10 cellular contexts compared by ENCODE assay signal in genomic region chr2:221465776-221466175, GRCh38.
A peak's percentile ranks its signal among the peaks of the same experiment; 100 is the strongest.
DNase-seq lines count a peak whose midpoint lies in the region; ATAC-seq lines count a peak whose summit lies in the region.
"Had no signal": no experiment of that assay in that cellular context is flagged by ENCODE, and none has a peak within 500 bp of the region (broad histone marks: within the 10 kb centered on the region; RNA-seq: fewer than 3 reads in every experiment).

No MANE protein-coding gene starts in this region.

- ATAC-seq in activated naive CD8-positive, alpha-beta T cell treated with anti-CD3 and anti-CD28 coated beads, Interleukin-2, amount 50 U/mL, for 24 hours: no peak
- peak; percentile 83 for ATAC-seq in HG02943 (IDR thresholded peaks at IDR 0.05; ENCODE audit: low read depth, unreplicated experiment)
- ATAC-seq in stimulated activated memory B cell treated with anti-CD40 and anti-IgM and Interleukin-4, amounts not matched to agents 10 μg/mL and 1 μg/mL and 100 μg/mL, for 72 hours: peak; percentile 78

- peaks cover 36% of the 10 kb centered on the region for H3K4me1 Mint-ChIP-seq in activated naive CD8-positive, alpha-beta T cell treated with anti-CD3 and anti-CD28 coated beads, Interleukin-2, amount 50 U/mL, for 24 hours
- H3K4me1 Mint-ChIP-seq in activated naive CD8-positive, alpha-beta T cell treated with anti-CD3 and anti-CD28 coated beads for 36 hours: peaks cover 3% of the 10 kb centered on the region
- H3K4me1 Mint-ChIP-seq in stimulated activated memory B cell treated with anti-CD40 and anti-IgM and Interleukin-4, amounts not matched to agents 10 μg/mL and 1 μg/mL and 100 μg/mL, for 72 hours: peaks cover 34% of the 10 kb centered on the region

- H3K4me3 Mint-ChIP-seq in activated naive CD8-positive, alpha-beta T cell treated with anti-CD3 and anti-CD28 coated beads, Interleukin-2, amount 50 U/mL, for 24 hours: no peak overlapping the region
- no peak overlapping the region for H3K4me3 Mint-ChIP-seq in activated naive CD8-positive, alpha-beta T cell treated with anti-CD3 and anti-CD28 coated beads for 36 hours
- peak overlapping the region; percentile 57 for H3K4me3 Mint-ChIP-seq in stimulated activated memory B cell treated with anti-CD40 and anti-IgM and Interleukin-4, amounts not matched to agents 10 μg/mL and 1 μg/mL and 100 μg/mL, for 72 hours

- H3K27ac Mint-ChIP-seq in activated naive CD8-positive, alpha-beta T cell treated with anti-CD3 and anti-CD28 coated beads, Interleukin-2, amount 50 U/mL, for 24 hours: no peak overlapping the region
- no peak overlapping the region for H3K27ac Mint-ChIP-seq in activated naive CD8-positive, alpha-beta T cell treated with anti-CD3 and anti-CD28 coated beads for 36 hours
- H3K27ac Mint-ChIP-seq in stimulated activated memory B cell treated with anti-CD40 and anti-IgM and Interleukin-4, amounts not matched to agents 10 μg/mL and 1 μg/mL and 100 μg/mL, for 72 hours: peak overlapping the region; percentile 40

- no peaks in the 10 kb centered on the region for H3K36me3 Mint-ChIP-seq in activated naive CD8-positive, alpha-beta T cell treated with anti-CD3 and anti-CD28 coated beads, Interleukin-2, amount 50 U/mL, for 24 hours (ENCODE audit: low read depth)
- H3K36me3 Mint-ChIP-seq in activated naive CD8-positive, alpha-beta T cell treated with anti-CD3 and anti-CD28 coated beads for 36 hours: no peaks in the 10 kb centered on the region
- no peaks in the 10 kb centered on the region for H3K36me3 Mint-ChIP-seq in stimulated activated memory B cell treated with anti-CD40 and anti-IgM and Interleukin-4, amounts not matched to agents 10 μg/mL and 1 μg/mL and 100 μg/mL, for 72 hours

- DNase-seq in activated naive CD8-positive, alpha-beta T cell treated with anti-CD3 and anti-CD28 coated beads, Interleukin-2, amount 50 U/mL, for 24 hours: peak; percentile 5
- no peak for DNase-seq in activated naive CD8-positive, alpha-beta T cell treated with anti-CD3 and anti-CD28 coated beads for 36 hours
- peak; percentile 91 for DNase-seq in RPMI7951 (ENCODE audit: low read depth)
- no peak for DNase-seq in NCI-H2171 (lab: John Stamatoyannopoulos, UW)
- no peak for DNase-seq in NCI-H345 treated with DMSO at 0.1 percent for 48 hours (lab: John Stamatoyannopoulos, UW; ENCODE audit: unreplicated experiment)
- no peak for DNase-seq in GDM1 (lab: John Stamatoyannopoulos, UW)
- DNase-seq: BE2C, NCI-H1694 treated with DMSO at 0.1 percent for 48 hours had no signal

- H3K27me3 Mint-ChIP-seq in activated naive CD8-positive, alpha-beta T cell treated with anti-CD3 and anti-CD28 coated beads, Interleukin-2, amount 50 U/mL, for 24 hours: no peaks in the 10 kb centered on the region
- peaks cover 24% of the 10 kb centered on the region for H3K27me3 Mint-ChIP-seq in activated naive CD8-positive, alpha-beta T cell treated with anti-CD3 and anti-CD28 coated beads for 36 hours
- no peaks in the 10 kb centered on the region for H3K27me3 Mint-ChIP-seq in stimulated activated memory B cell treated with anti-CD40 and anti-IgM and Interleukin-4, amounts not matched to agents 10 μg/mL and 1 μg/mL and 100 μg/mL, for 72 hours

- no peaks in the 10 kb centered on the region for H3K9me3 Mint-ChIP-seq in activated naive CD8-positive, alpha-beta T cell treated with anti-CD3 and anti-CD28 coated beads, Interleukin-2, amount 50 U/mL, for 24 hours
- H3K9me3 Mint-ChIP-seq in activated naive CD8-positive, alpha-beta T cell treated with anti-CD3 and anti-CD28 coated beads for 36 hours: no peaks in the 10 kb centered on the region
- H3K9me3 Mint-ChIP-seq in stimulated activated memory B cell treated with anti-CD40 and anti-IgM and Interleukin-4, amounts not matched to agents 10 μg/mL and 1 μg/mL and 100 μg/mL, for 72 hours: no peaks in the 10 kb centered on the region

Comparison
In these comparisons a context has a peak if more than half of its experiments do, and no peak if none do; other contexts are left out.
1. DNase-seq: peak in activated naive CD8-positive, alpha-beta T cell treated with anti-CD3 and anti-CD28 coated beads, Interleukin-2, amount 50 U/mL, for 24 hours (single experiment) and RPMI7951 (single experiment); none in activated naive CD8-positive, alpha-beta T cell treated with anti-CD3 and anti-CD28 coated beads for 36 hours (single experiment), NCI-H2171 (single experiment), NCI-H345 treated with DMSO at 0.1 percent for 48 hours (single experiment) and GDM1 (single experiment).